8 cellular contexts compared by ENCODE assay signal in the genomic region with DNA sequence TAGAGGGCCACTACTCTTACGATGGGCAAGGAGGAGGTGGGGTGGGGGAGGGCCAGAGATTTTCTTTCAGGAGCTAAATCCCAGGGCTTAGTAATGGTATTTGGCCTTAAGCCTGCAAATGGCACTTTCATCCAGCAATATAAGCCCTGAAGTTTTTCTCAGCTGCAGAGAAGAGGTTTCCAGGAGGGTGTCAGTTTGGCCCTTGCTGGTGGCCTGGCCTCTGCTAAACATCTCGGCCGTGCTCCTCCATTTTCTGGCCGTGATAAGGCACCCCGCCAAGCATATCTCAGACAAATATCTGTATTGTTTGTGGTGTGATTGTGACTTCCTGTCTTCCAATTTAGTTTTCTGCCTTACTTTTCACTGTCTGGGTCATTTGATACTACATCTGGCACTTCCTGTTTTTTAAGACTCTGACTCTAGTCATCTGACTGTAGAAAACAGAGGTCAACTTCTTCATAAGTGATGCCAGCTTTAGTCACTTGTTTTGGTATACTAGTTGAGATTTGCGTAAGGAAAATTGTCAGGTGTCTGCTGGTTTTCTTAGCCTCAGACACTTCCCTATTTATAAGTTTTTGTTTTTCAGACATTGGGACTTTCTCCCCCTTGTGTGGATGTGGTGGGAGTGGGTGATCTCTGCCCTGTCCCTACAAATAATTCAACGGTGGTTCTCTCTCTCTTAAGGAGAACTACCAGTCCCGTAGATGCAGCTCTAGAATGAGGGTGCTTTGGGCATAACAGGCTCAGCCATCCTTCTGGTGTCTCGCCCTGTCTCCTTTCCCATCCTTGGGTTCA.
DNase-seq lines count a peak whose midpoint lies in the region; ATAC-seq and TF ChIP-seq lines count a peak whose summit lies in the region.

No MANE protein-coding gene starts in this region.

- H3K4me1 Mint-ChIP-seq in stimulated activated naive CD8-positive, alpha-beta T cell treated with anti-CD3 and anti-CD28 coated beads, Interleukin-15, amount 100 ng/mL, for 72 hours: peaks cover 50% of the 10 kb centered on the region

- peaks cover 0 to 62% (median 15%) of the 10 kb centered on the region in 9 donors for H3K4me1 ChIP-seq in heart right ventricle
- H3K4me1 ChIP-seq in uterus: no peaks in the 10 kb centered on the region

- peak; percentile 91 for ATAC-seq in GM18511 (IDR thresholded peaks at IDR 0.05; ENCODE audit: unreplicated experiment)
- peak; percentile 81 for ATAC-seq in HG02642 (IDR thresholded peaks at IDR 0.05; ENCODE audit: poor library complexity, unreplicated experiment)
- peak; percentile 22 to 80 (median 64) for ATAC-seq in heart right ventricle
- peak; percentile 73 for ATAC-seq in stimulated activated naive CD8-positive, alpha-beta T cell treated with anti-CD3 and anti-CD28 coated beads, Interleukin-15, amount 100 ng/mL, for 72 hours

- peak; percentile 23 for DNase-seq in NCI-H146 treated with DMSO at 0.1 percent for 48 hours (lab: John Stamatoyannopoulos, UW; ENCODE audit: unreplicated experiment)
- DNase-seq in activated T-helper 1 cell treated with Interleukin-2 at 50 U/mL for 16 hours (ENCODE audit: low read depth): peak; percentile 35
- no peak for DNase-seq in heart right ventricle
- DNase-seq in stimulated activated naive CD8-positive, alpha-beta T cell treated with anti-CD3 and anti-CD28 coated beads, Interleukin-15, amount 100 ng/mL, for 72 hours: peak; percentile 30 to 47
- DNase-seq in uterus: no peak
- DNase-seq in NCI-H2029 (lab: John Stamatoyannopoulos, UW): no peak

- TF ChIP-seq CTCF in heart right ventricle (IDR thresholded peaks at IDR 0.05): no peak
- TF ChIP-seq CTCF in uterus (IDR thresholded peaks at IDR 0.05): no peak

- H3K36me3 ChIP-seq in heart right ventricle (no peaks in the 10 kb centered on the region), uterus (no peaks in the 10 kb centered on the region)

- H3K27me3 ChIP-seq in heart right ventricle (no peaks in the 10 kb centered on the region), uterus (no peaks in the 10 kb centered on the region)

- H3K4me3 Mint-ChIP-seq in stimulated activated naive CD8-positive, alpha-beta T cell treated with anti-CD3 and anti-CD28 coated beads, Interleukin-15, amount 100 ng/mL, for 72 hours: peak overlapping the region; percentile 46 to 57

- no peaks in the 10 kb centered on the region for H3K9me3 ChIP-seq in heart right ventricle
- H3K9me3 ChIP-seq in uterus: no peaks in the 10 kb centered on the region

- 46 to 49% methylated on average over 9 of the region's 9 CpGs for WGBS in heart right ventricle, 2 donors

- H3K27me3 Mint-ChIP-seq in stimulated activated naive CD8-positive, alpha-beta T cell treated with anti-CD3 and anti-CD28 coated beads, Interleukin-15, amount 100 ng/mL, for 72 hours: no peaks in the 10 kb centered on the region

- H3K27ac Mint-ChIP-seq in stimulated activated naive CD8-positive, alpha-beta T cell treated with anti-CD3 and anti-CD28 coated beads, Interleukin-15, amount 100 ng/mL, for 72 hours: peak overlapping the region; percentile 89 to 91

- H3K4me3 ChIP-seq in heart right ventricle (no peak overlapping the region), uterus (no peak overlapping the region)

- intact Hi-C loops in heart right ventricle (cut with DNase I): loop anchor here in 1 of 10 donors (10.0 kb wide), 1 partner anchor 124 kb away; the partner anchor contains the start of gene CXCR4
- intact Hi-C loops in uterus (cut with DNase I; ENCODE audit: low total_unique reads): no loop called here

- no peak for TF ChIP-seq POLR2A in uterus (IDR thresholded peaks at IDR 0.05)

- H3K27ac ChIP-seq in heart right ventricle (peak overlapping the region in 7 of 10 donors; percentile 40 to 94 (median 63)), uterus (peak overlapping the region in 1 of 2 donors; percentile 27)

- H3K9me3 Mint-ChIP-seq in stimulated activated naive CD8-positive, alpha-beta T cell treated with anti-CD3 and anti-CD28 coated beads, Interleukin-15, amount 100 ng/mL, for 72 hours: no peaks in the 10 kb centered on the region

Comparison
In these comparisons a context has a peak if more than half of its experiments do, and no peak if none do; other contexts are left out.
1. DNase-seq: peak in NCI-H146 treated with DMSO at 0.1 percent for 48 hours (single experiment), activated T-helper 1 cell treated with Interleukin-2 at 50 U/mL for 16 hours (single experiment) and stimulated activated naive CD8-positive, alpha-beta T cell treated with anti-CD3 and anti-CD28 coated beads, Interleukin-15, amount 100 ng/mL, for 72 hours (2 of 2); none in heart right ventricle (0 of 2), uterus (0 of 2) and NCI-H2029 (single experiment).
2. Peak in every context shown above with its lines, with median percentiles within 50 percentile points of each other: ATAC-seq.